Comparison of ENCODE assay signal across 26 cellular contexts in genomic region chr7:35968140-35968940, GRCh38.
"Had no signal": no experiment of that assay in that cellular context is flagged by ENCODE, and none has a peak within 500 bp of the region (broad histone marks: within the 10 kb centered on the region; RNA-seq: fewer than 3 reads in every experiment).

No MANE protein-coding gene starts in this region.

- H3K36me3 Mint-ChIP-seq: activated naive CD4-positive, alpha-beta T cell treated with anti-CD3 and anti-CD28 coated beads, Interleukin-2, amount 50 U/mL, for 72 hours had no signal

- H3K9me3 Mint-ChIP-seq: activated naive CD4-positive, alpha-beta T cell treated with anti-CD3 and anti-CD28 coated beads, Interleukin-2, amount 50 U/mL, for 72 hours; activated T-cell treated with anti-CD3 and anti-CD28 coated beads, Interleukin-2, amount 50 U/mL, for 72 hours had no signal

- H3K4me1 Mint-ChIP-seq: nephron progenitor cell had no signal

- H3K4me1 ChIP-seq: left ventricle myocardium inferior, pancreas, psoas muscle, uterus had no signal

- H3K36me3 ChIP-seq: left ventricle myocardium inferior, pancreas, thoracic aorta, uterus had no signal

- FAIRE-seq: bronchial epithelial cell, colon, endometrium, frontal cortex, islet of Langerhans, pancreas had no signal

- ATAC-seq: activated naive CD4-positive, alpha-beta T cell treated with anti-CD3 and anti-CD28 coated beads, Interleukin-2, amount 50 U/mL, for 72 hours; activated T-cell treated with anti-CD3 and anti-CD28 coated beads, Interleukin-2, amount 50 U/mL, for 72 hours; pancreas; psoas muscle; T-helper 17 cell had no signal

- H3K4me3 ChIP-seq: psoas muscle, thoracic aorta, uterus had no signal

- H3K27ac Mint-ChIP-seq: activated naive CD4-positive, alpha-beta T cell treated with anti-CD3 and anti-CD28 coated beads, Interleukin-2, amount 50 U/mL, for 72 hours; activated T-cell treated with anti-CD3 and anti-CD28 coated beads, Interleukin-2, amount 50 U/mL, for 72 hours; nephron progenitor cell; T-helper 17 cell had no signal

- H3K27ac ChIP-seq: left ventricle myocardium inferior, pancreas, psoas muscle, thoracic aorta, uterus had no signal

- DNase-seq: activated CD4-positive, alpha-beta T cell treated with anti-CD3 and anti-CD28 coated beads for 1 hour; activated naive CD4-positive, alpha-beta T cell; activated T-cell treated with anti-CD3 and anti-CD28 coated beads for 4 hours; activated T-cell treated with anti-CD3 and anti-CD28 coated beads, Interleukin-2, amount 50 U/mL, for 72 hours; dermis blood vessel endothelial cell; effector CD4-positive, alpha-beta T cell; glutamatergic neuron; left ventricle myocardium inferior; nephron progenitor cell; pancreas; psoas muscle; stimulated activated CD4-positive, alpha-beta T cell treated with anti-CD3 and anti-CD28 coated beads, Interleukin-15, amount 100 ng/mL, for 24 hours; stimulated activated CD4-positive, alpha-beta T cell treated with anti-CD3 and anti-CD28 coated beads, Interleukin-2, amount 100 ng/mL, for 24 hours; stimulated activated naive CD4-positive, alpha-beta T cell treated with Interleukin-2 at 50 U/mL for 16 hours; SW 1271; T-helper 17 cell; T1000; trophoblast cell; uterus had no signal

- H3K27me3 ChIP-seq: uterus had no signal

- H3K9me3 ChIP-seq: left ventricle myocardium inferior, pancreas, psoas muscle, thoracic aorta, uterus had no signal

- H3K4me3 Mint-ChIP-seq: activated T-cell treated with anti-CD3 and anti-CD28 coated beads, Interleukin-2, amount 50 U/mL, for 72 hours; nephron progenitor cell; T-helper 17 cell had no signal
